1 cellular context compared by ENCODE assay signal in the genomic region with DNA sequence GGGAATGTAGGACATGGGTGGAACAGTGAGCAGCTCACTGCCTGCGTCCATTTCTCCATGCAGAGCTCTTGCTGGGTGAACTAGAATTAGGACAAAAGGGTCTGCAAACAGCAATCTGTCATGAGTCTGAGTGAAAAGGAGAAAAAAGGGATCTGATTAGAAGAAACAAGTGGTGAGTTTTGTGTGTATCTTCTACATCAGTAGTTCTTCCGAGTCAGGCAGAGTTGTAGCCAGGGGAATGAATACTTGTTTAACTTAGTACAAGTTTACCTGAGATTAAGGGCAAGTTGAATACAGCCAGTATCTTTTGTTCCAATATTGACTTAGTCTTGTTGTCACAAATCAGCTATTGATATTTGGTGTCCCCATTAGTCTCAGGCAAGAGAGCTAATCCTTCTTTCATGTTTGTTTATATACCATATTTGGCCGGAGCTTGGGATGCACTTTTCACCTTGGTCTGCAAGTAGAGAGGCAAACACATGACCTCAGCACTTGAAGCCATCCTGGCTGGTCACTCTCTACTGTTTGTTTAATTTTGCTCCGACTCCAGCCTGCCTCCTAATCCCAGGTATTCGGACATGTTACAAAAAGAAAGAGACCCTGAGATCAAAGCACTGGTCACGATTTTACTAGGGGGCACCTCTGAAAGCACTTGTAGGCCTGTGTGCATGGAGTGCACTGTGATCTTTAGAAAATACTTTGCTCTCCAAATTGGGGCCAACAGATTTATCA.
TF ChIP-seq lines count a peak whose summit lies in the region.

No MANE protein-coding gene starts in this region.

TF ChIP-seq in HepG2, 621 proteins besides CTCF, POLR2A, EP300 and RAD21 (continued from another document and continues in another):
- TF ChIP-seq ZNF704 (CRISPR knock-in tag; IDR thresholded peaks at IDR 0.05; ENCODE audit: borderline replicate concordance) (no peak), ATF1 (CRISPR knock-in tag; IDR thresholded peaks at IDR 0.05) (peak; percentile 79), ZNF7 (CRISPR knock-in tag; IDR thresholded peaks at IDR 0.05) (no peak), ZNF224 (CRISPR knock-in tag; IDR thresholded peaks at IDR 0.05) (no peak), CC2D1A (CRISPR knock-in tag; IDR thresholded peaks at IDR 0.05) (0 out of 2 replicates have a peak, but pooled peaks have one; percentile 58), ZNF3 (CRISPR knock-in tag; IDR thresholded peaks at IDR 0.05) (peak; percentile 86), HOXD1 (CRISPR knock-in tag; IDR thresholded peaks at IDR 0.05) (peak; percentile 99), ZNF614 (CRISPR knock-in tag; IDR thresholded peaks at IDR 0.05; ENCODE audit: borderline replicate concordance) (peak; percentile 98), MAF1 (CRISPR knock-in tag; IDR thresholded peaks at IDR 0.05; ENCODE audit: borderline replicate concordance) (no peak), ZNF678 (CRISPR knock-in tag; IDR thresholded peaks at IDR 0.05) (no peak), KAT8 (CRISPR knock-in tag; IDR thresholded peaks at IDR 0.05) (peak; percentile 86), ZNF101 (CRISPR knock-in tag; IDR thresholded peaks at IDR 0.05; ENCODE audit: borderline replicate concordance, low read depth) (no peak), ZNF569 (CRISPR knock-in tag; IDR thresholded peaks at IDR 0.05; ENCODE audit: borderline replicate concordance) (no peak; the same call in 1 of the 2 replicates), MTF1 (CRISPR knock-in tag; IDR thresholded peaks at IDR 0.05) (peak; percentile 71; the same call in 1 of the 2 replicates), KLF6 (CRISPR knock-in tag; IDR thresholded peaks at IDR 0.05) (peak; percentile 91; the same call in 1 of the 2 replicates), MEIS2 (CRISPR knock-in tag; IDR thresholded peaks at IDR 0.05) (no peak; the same call in none of the 2 replicates), SMAD1 (CRISPR knock-in tag; IDR thresholded peaks at IDR 0.05; ENCODE audit: borderline replicate concordance, low read depth) (no peak), ZNF234 (CRISPR knock-in tag; conservative IDR thresholded peaks at IDR 0.05) (no peak), ZFYVE20 (CRISPR knock-in tag; IDR thresholded peaks at IDR 0.05; ENCODE audit: borderline replicate concordance, low read depth) (no peak), SP2 (CRISPR knock-in tag; IDR thresholded peaks at IDR 0.05) (no peak), ZNF567 (CRISPR knock-in tag; IDR thresholded peaks at IDR 0.05; ENCODE audit: borderline replicate concordance) (peak; percentile 80; the same call in 1 of the 2 replicates), NFYC (CRISPR knock-in tag; IDR thresholded peaks at IDR 0.05) (peak; percentile 49; the same call in 1 of the 2 replicates), TSC22D2 (CRISPR knock-in tag; IDR thresholded peaks at IDR 0.05; ENCODE audit: borderline replicate concordance) (peak; percentile 92; the same call in 1 of the 2 replicates), MLXIP (CRISPR knock-in tag; IDR thresholded peaks at IDR 0.05; ENCODE audit: borderline replicate concordance) (peak; percentile 76; the same call in 1 of the 2 replicates), NFRKB (IDR thresholded peaks at IDR 0.05) (no peak), RXRB (CRISPR knock-in tag; IDR thresholded peaks at IDR 0.05; ENCODE audit: borderline replicate concordance) (peak; percentile 99), ZNF143 (CRISPR knock-in tag; IDR thresholded peaks at IDR 0.05) (no peak), ZNF747 (CRISPR knock-in tag; IDR thresholded peaks at IDR 0.05; ENCODE audit: borderline replicate concordance) (peak; percentile 98), ZNF10 (CRISPR knock-in tag; IDR thresholded peaks at IDR 0.05; ENCODE audit: borderline replicate concordance, low read depth) (no peak), SOX6 (IDR thresholded peaks at IDR 0.05) (no peak), SOX6 (CRISPR knock-in tag; IDR thresholded peaks at IDR 0.05) (peak; percentile 100), SAFB2 (CRISPR knock-in tag; IDR thresholded peaks at IDR 0.05; ENCODE audit: borderline replicate concordance, low read depth) (peak; percentile 44; the same call in 1 of the 2 replicates), ZNF792 (CRISPR knock-in tag; IDR thresholded peaks at IDR 0.05) (peak; percentile 84), ISL2 (CRISPR knock-in tag; IDR thresholded peaks at IDR 0.05) (peak; percentile 100), ZNF547 (CRISPR knock-in tag; IDR thresholded peaks at IDR 0.05) (peak; percentile 72), CBX5 (CRISPR knock-in tag; IDR thresholded peaks at IDR 0.05; ENCODE audit: borderline replicate concordance) (peak; percentile 92; the same call in 1 of the 2 replicates), ZMYM4 (CRISPR knock-in tag; IDR thresholded peaks at IDR 0.05) (peak; percentile 94), ZFP36L1 (CRISPR knock-in tag; IDR thresholded peaks at IDR 0.05) (peak; percentile 94; the same call in 1 of the 2 replicates), NFE2L1 (CRISPR knock-in tag; IDR thresholded peaks at IDR 0.05; ENCODE audit: borderline replicate concordance) (no peak), MTF2 (CRISPR knock-in tag; IDR thresholded peaks at IDR 0.05; ENCODE audit: borderline replicate concordance) (no peak; the same call in 1 of the 2 replicates), NFKB2 (CRISPR knock-in tag; IDR thresholded peaks at IDR 0.05; ENCODE audit: borderline replicate concordance) (no peak), NFATC3 (CRISPR knock-in tag; IDR thresholded peaks at IDR 0.05) (peak; percentile 78; the same call in 1 of the 2 replicates), ZSCAN31 (CRISPR knock-in tag; IDR thresholded peaks at IDR 0.05; ENCODE audit: low read depth) (peak; percentile 98), EHMT2 (IDR thresholded peaks at IDR 0.05; ENCODE audit: borderline replicate concordance, low read depth, low read length) (peak; percentile 81; the same call in 1 of the 2 replicates), ZNF333 (CRISPR knock-in tag; IDR thresholded peaks at IDR 0.05; ENCODE audit: borderline replicate concordance) (0 out of 2 replicates have a peak, but pooled peaks have one; percentile 24), ONECUT2 (CRISPR knock-in tag; IDR thresholded peaks at IDR 0.05) (peak; percentile 91), MNT (IDR thresholded peaks at IDR 0.05) (no peak), ZNF724P (CRISPR knock-in tag; IDR thresholded peaks at IDR 0.05; ENCODE audit: borderline replicate concordance) (peak; percentile 86; the same call in 1 of the 2 replicates), RFX5 (IDR thresholded peaks at IDR 0.05; ENCODE audit: low read depth, low read length) (no peak), MIER3 (CRISPR knock-in tag; IDR thresholded peaks at IDR 0.05; ENCODE audit: borderline replicate concordance) (peak; percentile 99), MXI1 (IDR thresholded peaks at IDR 0.05; ENCODE audit: borderline replicate concordance, low read depth, low read length) (no peak; the same call in 2 of the 3 replicates), FOXP1 (IDR thresholded peaks at IDR 0.05) (peak; percentile 98), FOXP1 (CRISPR knock-in tag; IDR thresholded peaks at IDR 0.05) (peak; percentile 100)
- TF ChIP-seq, protein P1, sequence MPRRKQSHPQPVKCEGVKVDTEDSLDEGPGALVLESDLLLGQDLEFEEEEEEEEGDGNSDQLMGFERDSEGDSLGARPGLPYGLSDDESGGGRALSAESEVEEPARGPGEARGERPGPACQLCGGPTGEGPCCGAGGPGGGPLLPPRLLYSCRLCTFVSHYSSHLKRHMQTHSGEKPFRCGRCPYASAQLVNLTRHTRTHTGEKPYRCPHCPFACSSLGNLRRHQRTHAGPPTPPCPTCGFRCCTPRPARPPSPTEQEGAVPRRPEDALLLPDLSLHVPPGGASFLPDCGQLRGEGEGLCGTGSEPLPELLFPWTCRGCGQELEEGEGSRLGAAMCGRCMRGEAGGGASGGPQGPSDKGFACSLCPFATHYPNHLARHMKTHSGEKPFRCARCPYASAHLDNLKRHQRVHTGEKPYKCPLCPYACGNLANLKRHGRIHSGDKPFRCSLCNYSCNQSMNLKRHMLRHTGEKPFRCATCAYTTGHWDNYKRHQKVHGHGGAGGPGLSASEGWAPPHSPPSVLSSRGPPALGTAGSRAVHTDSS (CRISPR knock-in tag; conservative IDR thresholded peaks at IDR 0.05), result no peak
- TF ChIP-seq, protein P2, sequence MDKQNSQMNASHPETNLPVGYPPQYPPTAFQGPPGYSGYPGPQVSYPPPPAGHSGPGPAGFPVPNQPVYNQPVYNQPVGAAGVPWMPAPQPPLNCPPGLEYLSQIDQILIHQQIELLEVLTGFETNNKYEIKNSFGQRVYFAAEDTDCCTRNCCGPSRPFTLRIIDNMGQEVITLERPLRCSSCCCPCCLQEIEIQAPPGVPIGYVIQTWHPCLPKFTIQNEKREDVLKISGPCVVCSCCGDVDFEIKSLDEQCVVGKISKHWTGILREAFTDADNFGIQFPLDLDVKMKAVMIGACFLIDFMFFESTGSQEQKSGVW (CRISPR knock-in tag; IDR thresholded peaks at IDR 0.05; ENCODE audit: borderline replicate concordance), result no peak; the same call in 1 of the 2 replicates
- TF ChIP-seq, protein P3, sequence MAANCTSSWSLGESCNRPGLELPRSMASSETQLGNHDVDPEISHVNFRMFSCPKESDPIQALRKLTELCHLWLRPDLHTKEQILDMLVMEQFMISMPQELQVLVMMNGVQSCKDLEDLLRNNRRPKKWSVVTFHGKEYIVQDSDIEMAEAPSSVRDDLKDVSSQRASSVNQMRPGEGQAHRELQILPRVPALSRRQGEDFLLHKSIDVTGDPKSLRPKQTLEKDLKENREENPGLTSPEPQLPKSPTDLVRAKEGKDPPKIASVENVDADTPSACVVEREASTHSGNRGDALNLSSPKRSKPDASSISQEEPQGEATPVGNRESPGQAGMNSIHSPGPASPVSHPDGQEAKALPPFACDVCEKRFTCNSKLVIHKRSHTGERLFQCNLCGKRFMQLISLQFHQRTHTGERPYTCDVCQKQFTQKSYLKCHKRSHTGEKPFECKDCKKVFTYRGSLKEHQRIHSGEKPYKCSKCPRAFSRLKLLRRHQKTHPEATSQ (CRISPR knock-in tag; IDR thresholded peaks at IDR 0.05; ENCODE audit: borderline replicate concordance), result peak; percentile 96; the same call in 1 of the 2 replicates
- TF ChIP-seq, protein P4, sequence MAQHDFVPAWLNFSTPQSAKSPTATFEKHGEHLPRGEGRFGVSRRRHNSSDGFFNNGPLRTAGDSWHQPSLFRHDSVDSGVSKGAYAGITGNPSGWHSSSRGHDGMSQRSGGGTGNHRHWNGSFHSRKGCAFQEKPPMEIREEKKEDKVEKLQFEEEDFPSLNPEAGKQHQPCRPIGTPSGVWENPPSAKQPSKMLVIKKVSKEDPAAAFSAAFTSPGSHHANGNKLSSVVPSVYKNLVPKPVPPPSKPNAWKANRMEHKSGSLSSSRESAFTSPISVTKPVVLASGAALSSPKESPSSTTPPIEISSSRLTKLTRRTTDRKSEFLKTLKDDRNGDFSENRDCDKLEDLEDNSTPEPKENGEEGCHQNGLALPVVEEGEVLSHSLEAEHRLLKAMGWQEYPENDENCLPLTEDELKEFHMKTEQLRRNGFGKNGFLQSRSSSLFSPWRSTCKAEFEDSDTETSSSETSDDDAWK (CRISPR knock-in tag; IDR thresholded peaks at IDR 0.05), result no peak
- TF ChIP-seq, protein P5, sequence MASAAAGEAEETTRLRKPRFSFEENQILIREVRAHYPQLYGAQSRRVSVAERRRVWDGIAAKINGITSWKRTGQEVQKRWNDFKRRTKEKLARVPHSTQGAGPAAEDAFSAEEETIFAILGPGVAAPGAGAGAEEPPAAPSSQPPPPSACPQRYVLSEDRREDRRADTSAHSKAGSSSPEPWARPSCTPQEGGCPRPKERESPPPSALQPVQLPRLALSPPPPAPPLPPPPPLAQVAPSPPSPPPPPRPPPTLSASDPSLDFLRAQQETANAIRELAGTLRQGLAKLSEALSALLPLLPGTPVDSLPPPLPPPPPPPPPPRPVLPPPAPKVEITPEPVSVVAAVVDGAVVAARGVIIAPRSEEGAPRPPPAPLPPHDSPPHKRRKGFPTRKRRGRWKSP (CRISPR knock-in tag; IDR thresholded peaks at IDR 0.05), result peak; percentile 92; the same call in 1 of the 2 replicates
